Comparison of ENCODE assay signal across 33 cellular contexts in the genomic region with DNA sequence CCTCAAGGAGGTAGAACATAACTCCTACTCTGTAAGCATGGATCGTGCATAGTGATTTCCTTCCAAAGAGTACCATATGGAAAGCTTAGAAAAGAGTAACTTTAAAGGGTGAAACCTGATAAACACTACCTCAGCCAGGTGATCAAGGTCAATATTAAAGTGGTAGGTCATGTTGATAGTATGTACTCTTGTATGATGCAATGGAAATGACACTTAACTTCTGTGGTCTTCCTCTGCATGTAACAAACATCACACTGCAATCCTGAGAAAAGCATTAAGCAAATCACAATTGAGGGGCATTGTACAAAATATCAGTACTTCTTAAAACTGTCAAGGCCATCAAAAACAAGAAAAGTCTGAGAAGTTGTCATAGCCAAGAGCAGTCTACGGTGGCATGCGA.
"Had no signal": no experiment of that assay in that cellular context is flagged by ENCODE, and none has a peak within 500 bp of the region (broad histone marks: within the 10 kb centered on the region; RNA-seq: fewer than 3 reads in every experiment).

No MANE protein-coding gene starts in this region.

- H3K9me3 ChIP-seq: SJCRH30 had no signal

- H3K4me2 ChIP-seq: PC-9 had no signal

- H3K36me3 ChIP-seq: MG63, SJCRH30 had no signal

- FAIRE-seq: RCC 7860 had no signal

- H3K27ac ChIP-seq: PC-9, RWPE1, SJCRH30, SK-N-MC had no signal

- H3K4me3 ChIP-seq: MG63, PC-9, SJCRH30, SK-N-MC had no signal

- H3K4me1 ChIP-seq: SJCRH30 had no signal

- H2AFZ ChIP-seq: PC-9 had no signal

- ATAC-seq: Panc1, Right ventricle myocardium inferior, SK-N-SH treated with all-trans-retinoic acid at 6 μM for 48 hours had no signal

- DNase-seq: Kasumi-1, MG63, NCI-H1048, NCI-H1092 treated with DMSO at 0.1 percent for 48 hours, NCI-H1105 treated with DMSO at 0.1 percent for 48 hours, NCI-H1417, NCI-H1436, NCI-H146, NCI-H1694, NCI-H187, NCI-H1930, NCI-H2029 treated with DMSO at 0.1 percent for 48 hours, NCI-H2081 treated with DMSO at 0.1 percent for 48 hours, NCI-H2107, NCI-H2171, NCI-H226, NCI-H446 treated with DMSO at 0.1 percent for 48 hours, NCI-H510A, NCI-H524, NCI-H526, NCI-H69, NCI-H748 treated with DMSO at 0.1 percent for 48 hours, NCI-H82, PC-9, SHP77, SIG-M5, SJCRH30 had no signal

- H3K27me3 ChIP-seq: MG63 had no signal
